ENCODE assay signal across 9 cellular contexts in the genomic region with DNA sequence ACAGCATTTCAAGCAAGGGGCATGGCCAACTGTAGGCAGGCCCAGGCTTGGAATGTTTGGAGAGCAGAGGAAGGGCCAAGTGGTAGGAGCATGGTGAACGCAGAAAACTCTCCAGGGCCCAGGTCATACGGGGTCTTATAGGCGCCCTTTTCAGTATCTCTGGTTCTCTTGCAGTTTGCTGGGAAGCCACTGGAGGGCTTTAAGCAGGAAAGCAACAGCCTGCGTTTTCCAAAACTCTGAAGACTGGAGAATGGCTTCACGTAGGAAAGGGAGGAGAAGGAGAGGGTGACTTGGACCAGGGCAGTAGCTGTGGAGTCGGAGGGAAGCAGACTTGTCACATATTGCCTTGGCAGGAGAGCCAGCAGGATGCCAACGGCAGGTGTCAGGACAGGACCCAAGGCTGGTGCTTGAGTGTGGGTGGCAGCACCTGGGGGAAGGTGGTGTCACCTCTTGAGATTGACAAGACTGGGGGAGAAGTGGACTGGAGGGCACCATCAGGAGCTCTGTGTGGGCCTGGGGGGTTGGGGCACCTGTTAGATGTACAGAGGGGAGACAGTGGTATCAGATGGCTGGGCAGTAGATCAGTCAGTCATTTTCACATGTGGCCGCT. TPM values are rescaled to one million over a fixed set of nuclear protein-coding genes. Genes with fewer than 3 reads are reported as not detected.
DNase-seq lines count a peak whose midpoint lies in the region; ATAC-seq and TF ChIP-seq lines count a peak whose summit lies in the region.
"Had no signal": no experiment of that assay in that cellular context is flagged by ENCODE, and none has a peak within 500 bp of the region (broad histone marks: within the 10 kb centered on the region; RNA-seq: fewer than 3 reads in every experiment).

No MANE protein-coding gene starts in this region.

- H3K4me3 ChIP-seq in AG09309 (ENCODE audit: control insufficient read depth, low read depth, low read length): no peak overlapping the region
- H3K4me3 ChIP-seq in GM23338: no peak overlapping the region

- H4K20me1 ChIP-seq in GM23338 (replicated peaks; ENCODE audit: insufficient read depth): no peaks in the 10 kb centered on the region

- no peak overlapping the region for H3K27ac ChIP-seq in GM23338 (ENCODE audit: low read depth)

- no peaks in the 10 kb centered on the region for H3K36me3 ChIP-seq in GM23338 (ENCODE audit: insufficient read depth)

- H3K4me3 Mint-ChIP-seq in GM23338 (no peak overlapping the region), WTC11 (no peak overlapping the region)
- no peak overlapping the region for H3K4me3 Mint-ChIP-seq in stimulated activated effector memory CD8-positive, alpha-beta T cell treated with anti-CD3 and anti-CD28 coated beads, Interleukin-12 subunit alpha, Interleukin-12 subunit beta, amount 100 ng/mL, for 72 hours

- peak; percentile 58 for TF ChIP-seq CTCF in AG09309 (IDR thresholded peaks at IDR 0.05; ENCODE audit: control insufficient read depth, insufficient read depth, low read depth, low read length, missing control alignments)
- TF ChIP-seq CTCF in GM23338 (conservative IDR thresholded peaks at IDR 0.05; ENCODE audit: low read depth in 2 of 2): peak; percentile 44 to 47; a peak in 3 of 4 replicates
- peak; percentile 10; the same call in 1 of the 2 replicates for TF ChIP-seq CTCF in WTC11 (IDR thresholded peaks at IDR 0.05)

- CTCF ChIA-PET in WTC11 (lab: Charles Lee): interaction anchor here (1.4 to 3.1 kb wide), 3 partner anchors 9 to 13 kb away, joined by 4 to 20 read pairs (median 5); no protein-coding TSS in a partner anchor

- no peaks in the 10 kb centered on the region for H3K9me2 ChIP-seq in GM23338 (ENCODE audit: insufficient read depth)

- peaks cover 3% of the 10 kb centered on the region for H3K27me3 Mint-ChIP-seq in GM23338 (ENCODE audit: insufficient read depth, low read depth, poor library complexity)
- H3K27me3 Mint-ChIP-seq in WTC11 (ENCODE audit: low read depth): no peaks in the 10 kb centered on the region

- POLR2A ChIA-PET in WTC11 (lab: Charles Lee): no interaction called here

- ATAC-seq in GM23338 (peak; percentile 93), WTC11 (peak; percentile 91), left lobe of liver (peak; percentile 63), GM19035 (IDR thresholded peaks at IDR 0.05; ENCODE audit: unreplicated experiment) (no peak)
- ATAC-seq in stimulated activated effector memory CD8-positive, alpha-beta T cell treated with anti-CD3 and anti-CD28 coated beads, Interleukin-12 subunit alpha, Interleukin-12 subunit beta, amount 100 ng/mL, for 72 hours: no peak

- H3K4me1 Mint-ChIP-seq in GM23338: peaks cover 3% of the 10 kb centered on the region; the same call in 1 of the 3 replicates
- H3K4me1 Mint-ChIP-seq in WTC11: 0 out of 2 replicates have a peak, but pooled peaks cover 2% of the 10 kb centered on the region
- H3K4me1 Mint-ChIP-seq in stimulated activated effector memory CD8-positive, alpha-beta T cell treated with anti-CD3 and anti-CD28 coated beads, Interleukin-12 subunit alpha, Interleukin-12 subunit beta, amount 100 ng/mL, for 72 hours: peaks cover 53% of the 10 kb centered on the region

- H3K36me3 Mint-ChIP-seq in GM23338 (ENCODE audit: low read depth): no peaks in the 10 kb centered on the region
- H3K36me3 Mint-ChIP-seq in WTC11: no peaks in the 10 kb centered on the region
- H3K36me3 Mint-ChIP-seq in stimulated activated effector memory CD8-positive, alpha-beta T cell treated with anti-CD3 and anti-CD28 coated beads, Interleukin-12 subunit alpha, Interleukin-12 subunit beta, amount 100 ng/mL, for 72 hours: no peaks in the 10 kb centered on the region

- H3K79me2 ChIP-seq in GM23338 (replicated peaks; ENCODE audit: insufficient read depth): no peaks in the 10 kb centered on the region

- DNase-seq in AG09309 (ENCODE audit: low read depth) (no peak), GM23338 (ENCODE audit: low spot score) (peak; percentile 72), WTC11 (ENCODE audit: low spot score) (peak; percentile 34), left lobe of liver (ENCODE audit: low spot score) (no peak), NCI-H2081 (lab: John Stamatoyannopoulos, UW) (no peak)
- DNase-seq in stimulated activated effector memory CD8-positive, alpha-beta T cell treated with anti-CD3 and anti-CD28 coated beads, Interleukin-12 subunit alpha, Interleukin-12 subunit beta, amount 100 ng/mL, for 72 hours (ENCODE audit: low spot score in 2 of 2): no peak
- DNase-seq in stimulated activated CD4-positive, alpha-beta T cell treated with anti-CD3 and anti-CD28 coated beads, Interleukin-4, amount 100 ng/mL, for 24 hours: no peak
- DNase-seq: activated CD4-positive, CD25-positive, alpha-beta regulatory T cell treated with anti-CD3 and anti-CD28 coated beads, Interleukin-2, amount 50 U/mL, for 72 hours had no signal

- no peaks in the 10 kb centered on the region for H3F3A ChIP-seq in GM23338 (replicated peaks; ENCODE audit: low read depth)

- no peaks in the 10 kb centered on the region for H3K27me3 ChIP-seq in GM23338 (ENCODE audit: insufficient read depth)

- H3K9me3 Mint-ChIP-seq in GM23338: no peaks in the 10 kb centered on the region
- no peaks in the 10 kb centered on the region for H3K9me3 Mint-ChIP-seq in WTC11
- no peaks in the 10 kb centered on the region for H3K9me3 Mint-ChIP-seq in stimulated activated effector memory CD8-positive, alpha-beta T cell treated with anti-CD3 and anti-CD28 coated beads, Interleukin-12 subunit alpha, Interleukin-12 subunit beta, amount 100 ng/mL, for 72 hours

- H2AFZ ChIP-seq in GM23338: no peak overlapping the region; the same call in 1 of the 2 replicates

- H3K4me1 ChIP-seq in GM23338 (ENCODE audit: insufficient read depth): no peaks in the 10 kb centered on the region

- no peak overlapping the region for H3K4me2 ChIP-seq in GM23338

- H3K27ac Mint-ChIP-seq in GM23338: no peak overlapping the region
- no peak overlapping the region for H3K27ac Mint-ChIP-seq in WTC11
- no peak overlapping the region for H3K27ac Mint-ChIP-seq in stimulated activated effector memory CD8-positive, alpha-beta T cell treated with anti-CD3 and anti-CD28 coated beads, Interleukin-12 subunit alpha, Interleukin-12 subunit beta, amount 100 ng/mL, for 72 hours

TF ChIP-seq in GM23338, 12 proteins besides CTCF, POLR2A, EP300 and RAD21 (continues in another document):
- TF ChIP-seq, protein P1, sequence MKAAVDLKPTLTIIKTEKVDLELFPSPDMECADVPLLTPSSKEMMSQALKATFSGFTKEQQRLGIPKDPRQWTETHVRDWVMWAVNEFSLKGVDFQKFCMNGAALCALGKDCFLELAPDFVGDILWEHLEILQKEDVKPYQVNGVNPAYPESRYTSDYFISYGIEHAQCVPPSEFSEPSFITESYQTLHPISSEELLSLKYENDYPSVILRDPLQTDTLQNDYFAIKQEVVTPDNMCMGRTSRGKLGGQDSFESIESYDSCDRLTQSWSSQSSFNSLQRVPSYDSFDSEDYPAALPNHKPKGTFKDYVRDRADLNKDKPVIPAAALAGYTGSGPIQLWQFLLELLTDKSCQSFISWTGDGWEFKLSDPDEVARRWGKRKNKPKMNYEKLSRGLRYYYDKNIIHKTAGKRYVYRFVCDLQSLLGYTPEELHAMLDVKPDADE (IDR thresholded peaks at IDR 0.05): no peak
- no peak for TF ChIP-seq JUNB (IDR thresholded peaks at IDR 0.05; ENCODE audit: unreplicated experiment)
- no peak for TF ChIP-seq ZNF331 (CRISPR knock-in tag; IDR thresholded peaks at IDR 0.05; ENCODE audit: low read depth)
- TF ChIP-seq STAT1 (IDR thresholded peaks at IDR 0.05; ENCODE audit: unreplicated experiment): no peak
- TF ChIP-seq EZH2 (IDR thresholded peaks at IDR 0.05; ENCODE audit: low read depth, unreplicated experiment): no peak

TF ChIP-seq in WTC11, 78 proteins besides CTCF, POLR2A, EP300 and RAD21 (continues in another document):
- TF ChIP-seq, protein P2, sequence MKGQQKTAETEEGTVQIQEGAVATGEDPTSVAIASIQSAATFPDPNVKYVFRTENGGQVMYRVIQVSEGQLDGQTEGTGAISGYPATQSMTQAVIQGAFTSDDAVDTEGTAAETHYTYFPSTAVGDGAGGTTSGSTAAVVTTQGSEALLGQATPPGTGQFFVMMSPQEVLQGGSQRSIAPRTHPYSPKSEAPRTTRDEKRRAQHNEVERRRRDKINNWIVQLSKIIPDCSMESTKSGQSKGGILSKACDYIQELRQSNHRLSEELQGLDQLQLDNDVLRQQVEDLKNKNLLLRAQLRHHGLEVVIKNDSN (CRISPR knock-in tag; IDR thresholded peaks at IDR 0.05): no peak

RNA-seq across cellular contexts. Expression of a gene that starts 21.9 kb away (rescaled TPM):
- total RNA-seq in GM23338 (2014; rRNA removed; shearing (Covaris generic)): not detected in 2 replicates
- polyA plus RNA-seq in GM23338 (2016; fragmentation: Nextera tagmentation; extraction: Ambion mirVana): not detected in 2 replicates
- total RNA-seq in WTC11 (2021) (0.46 to 0.53 TPM in 2 of 3 replicates, not detected in the other), left lobe of liver (not detected)

RNA-seq across cellular contexts. Expression of a gene that starts 22.6 kb away (rescaled TPM):
- not detected in 2 replicates for total RNA-seq in GM23338 (2014; rRNA removed; shearing (Covaris generic))
- not detected in 2 replicates for polyA plus RNA-seq in GM23338 (2016; fragmentation: Nextera tagmentation; extraction: Ambion mirVana)
- total RNA-seq in WTC11 (2021): not detected in 3 replicates
- total RNA-seq in left lobe of liver: not detected

RNA-seq across cellular contexts. Expression of a gene that starts 56.9 kb away (rescaled TPM):
- 1,228 and 1,445 TPM in 2 replicates for total RNA-seq in GM23338 (2014; rRNA removed; shearing (Covaris generic))
- 579 and 629 TPM in 2 replicates for polyA plus RNA-seq in GM23338 (2016; fragmentation: Nextera tagmentation; extraction: Ambion mirVana)
- total RNA-seq in WTC11 (2021) (914 to 1,017 TPM (median 992 TPM) in 3 replicates), left lobe of liver (76.6 TPM)

Comparison
In these comparisons a context has a peak if more than half of its experiments do, and no peak if none do; other contexts are left out.
1. DNase-seq: peak in GM23338 (single experiment) and WTC11 (single experiment); none in AG09309 (single experiment), left lobe of liver (single experiment), stimulated activated effector memory CD8-positive, alpha-beta T cell treated with anti-CD3 and anti-CD28 coated beads, Interleukin-12 subunit alpha, Interleukin-12 subunit beta, amount 100 ng/mL, for 72 hours (0 of 2), stimulated activated CD4-positive, alpha-beta T cell treated with anti-CD3 and anti-CD28 coated beads, Interleukin-4, amount 100 ng/mL, for 24 hours (single experiment) and NCI-H2081 (0 of 2).
2. ATAC-seq: peak in GM23338 (single experiment), WTC11 (single experiment) and left lobe of liver (single experiment); none in stimulated activated effector memory CD8-positive, alpha-beta T cell treated with anti-CD3 and anti-CD28 coated beads, Interleukin-12 subunit alpha, Interleukin-12 subunit beta, amount 100 ng/mL, for 72 hours (single experiment) and GM19035 (single experiment).
3. RNA of a gene that starts 56.9 kb away (total RNA-seq): 1,228 to 1,445 TPM in GM23338 and 914 to 1,017 TPM in WTC11; 76.6 TPM in left lobe of liver (single experiment); every median in the first group is over 10 times any median in the second.
4. Peak in every context shown above with its lines, with median percentiles within 50 percentile points of each other: CTCF ChIP-seq.